12 cellular contexts compared by ENCODE assay signal in the genomic region with DNA sequence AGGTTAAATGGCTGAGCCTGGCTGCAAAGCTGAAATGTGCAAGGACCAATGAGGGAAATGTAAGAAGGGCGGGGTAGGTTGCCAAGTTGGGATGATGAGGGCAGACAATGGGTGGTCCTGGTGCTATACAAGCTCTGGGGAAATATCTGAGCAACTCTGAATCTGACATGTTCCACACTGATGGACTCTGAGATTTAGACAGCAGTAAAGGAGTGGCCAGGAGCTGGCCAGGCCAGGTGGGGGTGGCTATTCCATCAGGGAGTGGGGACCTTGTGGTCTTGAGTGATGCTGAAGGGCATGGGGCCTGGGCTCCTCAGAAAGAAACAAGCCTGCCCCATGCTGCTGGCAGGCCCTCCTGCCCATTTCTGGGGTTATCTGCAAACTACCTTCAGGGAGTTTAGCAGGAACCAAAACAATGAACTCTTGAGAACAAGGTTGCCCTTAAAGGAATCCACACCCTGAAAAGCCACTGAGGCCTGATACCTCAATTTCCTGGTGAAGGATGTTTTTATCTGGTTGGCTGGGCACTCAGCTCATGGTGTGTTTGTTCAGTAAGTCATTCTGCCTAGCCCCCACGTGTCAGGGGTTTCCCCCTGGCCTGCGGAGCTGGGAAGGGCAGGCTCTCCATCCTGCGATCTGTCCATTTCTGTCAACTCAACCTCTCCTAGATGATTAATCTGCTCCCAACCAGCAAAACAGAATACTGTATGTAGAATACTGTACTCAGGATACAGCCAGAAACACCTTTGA.
DNase-seq lines count a peak whose midpoint lies in the region; ATAC-seq, FAIRE-seq and TF ChIP-seq lines count a peak whose summit lies in the region.
"Had no signal": no experiment of that assay in that cellular context is flagged by ENCODE, and none has a peak within 500 bp of the region (broad histone marks: within the 10 kb centered on the region; RNA-seq: fewer than 3 reads in every experiment).

No MANE protein-coding gene starts in this region.

- no peaks in the 10 kb centered on the region for H3K9me3 ChIP-seq in A549
- H3K9me3 ChIP-seq: neutrophil had no signal

- peak overlapping the region; percentile 45 to 72; a peak in 5 of 6 replicates for H3K27ac ChIP-seq in A549
- H3K27ac ChIP-seq: dorsolateral prefrontal cortex, neutrophil, WERI-Rb-1 had no signal

- TF ChIP-seq CTCF in A549 (IDR thresholded peaks at IDR 0.05) (no peak), bronchial epithelial cell (IDR thresholded peaks at IDR 0.05; ENCODE audit: insufficient read depth, low read length, severe bottlenecking) (no peak)

- CTCF ChIA-PET in A549 (lab: Yijun Ruan, JAX), result interaction anchor here (1.0 to 1.3 kb wide), 2 partner anchors 17 to 62 kb away, joined by 3 read pairs; no protein-coding TSS in a partner anchor

- no peaks in the 10 kb centered on the region for H3K27me3 ChIP-seq in bronchial epithelial cell (ENCODE audit: control insufficient read depth, insufficient read depth, low read length)
- H3K27me3 ChIP-seq: dorsolateral prefrontal cortex, neutrophil had no signal

- TF ChIP-seq RAD21 in A549 (conservative IDR thresholded peaks at IDR 0.05 in 1 of 2, IDR thresholded peaks at IDR 0.05 in 1 of 2) (no peak), Ishikawa (IDR thresholded peaks at IDR 0.05; ENCODE audit: low read depth) (no peak)

- ATAC-seq in A549 (peak; percentile 18 to 77; a peak in 3 of 6 replicates), GM18511 (IDR thresholded peaks at IDR 0.05; ENCODE audit: unreplicated experiment) (no peak), GM18517 (IDR thresholded peaks at IDR 0.05; ENCODE audit: unreplicated experiment) (no peak)

- H3K36me3 ChIP-seq in bronchial epithelial cell (ENCODE audit: control insufficient read depth, insufficient read depth, low read length), result no peaks in the 10 kb centered on the region
- H3K36me3 ChIP-seq: neutrophil, WERI-Rb-1 had no signal

- no peak overlapping the region for H3K4me3 ChIP-seq in A549
- no peak overlapping the region for H3K4me3 ChIP-seq in bronchial epithelial cell (ENCODE audit: low read depth, low read length)
- H3K4me3 ChIP-seq: dorsolateral prefrontal cortex had no signal

- TF ChIP-seq POLR2A in A549 (IDR thresholded peaks at IDR 0.05; ENCODE audit: low read length), result no peak

- FAIRE-seq in A549 (lab: Jason Lieb, UNC) (no peak), bronchial epithelial cell (lab: Jason Lieb, UNC) (no peak)

- DNase-seq in A549 (ENCODE audit: low read depth in 1 of 2, low spot score in 1 of 2) (peak; percentile 42 to 43), bronchial epithelial cell (ENCODE audit: low read depth) (peak; percentile 79), mesenteric fat pad (ENCODE audit: low spot score) (peak; percentile 24), NK-92 (lab: John Stamatoyannopoulos, UW; ENCODE audit: unreplicated experiment) (no peak)
- DNase-seq in activated CD4-positive, CD25-positive, alpha-beta regulatory T cell treated with anti-CD3 and anti-CD28 coated beads, Interleukin-2, amount 50 U/mL, for 72 hours, result no peak
- DNase-seq: dorsolateral prefrontal cortex, NCI-H1417, WERI-Rb-1 had no signal

- no peak for TF ChIP-seq EP300 in A549 (IDR thresholded peaks at IDR 0.05)
- no peak for TF ChIP-seq EP300 in Ishikawa (IDR thresholded peaks at IDR 0.05; ENCODE audit: borderline replicate concordance)

- H3K4me1 ChIP-seq in A549, result peaks cover 17% of the 10 kb centered on the region

- POLR2A ChIA-PET in A549 (lab: Yijun Ruan, JAX), result no interaction called here

- WGBS in A549 (ENCODE audit: missing lambda C conversion rate), result 32% methylated on average over 4 of the region's 4 CpGs

- peak overlapping the region; percentile 29 for H3K4me2 ChIP-seq in A549

TF ChIP-seq in A549, 52 proteins besides CTCF, POLR2A, EP300 and RAD21:
- TF ChIP-seq, protein P1, sequence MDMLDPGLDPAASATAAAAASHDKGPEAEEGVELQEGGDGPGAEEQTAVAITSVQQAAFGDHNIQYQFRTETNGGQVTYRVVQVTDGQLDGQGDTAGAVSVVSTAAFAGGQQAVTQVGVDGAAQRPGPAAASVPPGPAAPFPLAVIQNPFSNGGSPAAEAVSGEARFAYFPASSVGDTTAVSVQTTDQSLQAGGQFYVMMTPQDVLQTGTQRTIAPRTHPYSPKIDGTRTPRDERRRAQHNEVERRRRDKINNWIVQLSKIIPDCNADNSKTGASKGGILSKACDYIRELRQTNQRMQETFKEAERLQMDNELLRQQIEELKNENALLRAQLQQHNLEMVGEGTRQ (IDR thresholded peaks at IDR 0.05), result peak; percentile 57
- TF ChIP-seq ZNF302 (CRISPR knock-in tag; IDR thresholded peaks at IDR 0.05), result no peak
- no peak for TF ChIP-seq RARB (CRISPR knock-in tag; IDR thresholded peaks at IDR 0.05)
- TF ChIP-seq, protein P2, sequence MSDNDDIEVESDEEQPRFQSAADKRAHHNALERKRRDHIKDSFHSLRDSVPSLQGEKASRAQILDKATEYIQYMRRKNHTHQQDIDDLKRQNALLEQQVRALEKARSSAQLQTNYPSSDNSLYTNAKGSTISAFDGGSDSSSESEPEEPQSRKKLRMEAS (IDR thresholded peaks at IDR 0.05), result peak; percentile 48; the same call in 1 of the 2 replicates

TF ChIP-seq in Ishikawa, 13 proteins besides CTCF, POLR2A, EP300 and RAD21:
- TF ChIP-seq NFIC (IDR thresholded peaks at IDR 0.05), result no peak
- no peak for TF ChIP-seq TAF1 (IDR thresholded peaks at IDR 0.05; ENCODE audit: low read depth)
- TF ChIP-seq, protein P3, sequence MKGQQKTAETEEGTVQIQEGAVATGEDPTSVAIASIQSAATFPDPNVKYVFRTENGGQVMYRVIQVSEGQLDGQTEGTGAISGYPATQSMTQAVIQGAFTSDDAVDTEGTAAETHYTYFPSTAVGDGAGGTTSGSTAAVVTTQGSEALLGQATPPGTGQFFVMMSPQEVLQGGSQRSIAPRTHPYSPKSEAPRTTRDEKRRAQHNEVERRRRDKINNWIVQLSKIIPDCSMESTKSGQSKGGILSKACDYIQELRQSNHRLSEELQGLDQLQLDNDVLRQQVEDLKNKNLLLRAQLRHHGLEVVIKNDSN (IDR thresholded peaks at IDR 0.05), result no peak
- TF ChIP-seq TEAD4 (IDR thresholded peaks at IDR 0.05), result no peak
- peak; percentile 11; the same call in 1 of the 2 replicates for TF ChIP-seq FOXM1 (IDR thresholded peaks at IDR 0.05; ENCODE audit: borderline replicate concordance, low read depth)
- TF ChIP-seq, protein P4, sequence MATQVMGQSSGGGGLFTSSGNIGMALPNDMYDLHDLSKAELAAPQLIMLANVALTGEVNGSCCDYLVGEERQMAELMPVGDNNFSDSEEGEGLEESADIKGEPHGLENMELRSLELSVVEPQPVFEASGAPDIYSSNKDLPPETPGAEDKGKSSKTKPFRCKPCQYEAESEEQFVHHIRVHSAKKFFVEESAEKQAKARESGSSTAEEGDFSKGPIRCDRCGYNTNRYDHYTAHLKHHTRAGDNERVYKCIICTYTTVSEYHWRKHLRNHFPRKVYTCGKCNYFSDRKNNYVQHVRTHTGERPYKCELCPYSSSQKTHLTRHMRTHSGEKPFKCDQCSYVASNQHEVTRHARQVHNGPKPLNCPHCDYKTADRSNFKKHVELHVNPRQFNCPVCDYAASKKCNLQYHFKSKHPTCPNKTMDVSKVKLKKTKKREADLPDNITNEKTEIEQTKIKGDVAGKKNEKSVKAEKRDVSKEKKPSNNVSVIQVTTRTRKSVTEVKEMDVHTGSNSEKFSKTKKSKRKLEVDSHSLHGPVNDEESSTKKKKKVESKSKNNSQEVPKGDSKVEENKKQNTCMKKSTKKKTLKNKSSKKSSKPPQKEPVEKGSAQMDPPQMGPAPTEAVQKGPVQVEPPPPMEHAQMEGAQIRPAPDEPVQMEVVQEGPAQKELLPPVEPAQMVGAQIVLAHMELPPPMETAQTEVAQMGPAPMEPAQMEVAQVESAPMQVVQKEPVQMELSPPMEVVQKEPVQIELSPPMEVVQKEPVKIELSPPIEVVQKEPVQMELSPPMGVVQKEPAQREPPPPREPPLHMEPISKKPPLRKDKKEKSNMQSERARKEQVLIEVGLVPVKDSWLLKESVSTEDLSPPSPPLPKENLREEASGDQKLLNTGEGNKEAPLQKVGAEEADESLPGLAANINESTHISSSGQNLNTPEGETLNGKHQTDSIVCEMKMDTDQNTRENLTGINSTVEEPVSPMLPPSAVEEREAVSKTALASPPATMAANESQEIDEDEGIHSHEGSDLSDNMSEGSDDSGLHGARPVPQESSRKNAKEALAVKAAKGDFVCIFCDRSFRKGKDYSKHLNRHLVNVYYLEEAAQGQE (IDR thresholded peaks at IDR 0.05; ENCODE audit: low read depth), result no peak
- TF ChIP-seq EGR1 (IDR thresholded peaks at IDR 0.05), result no peak
- TF ChIP-seq TCF12 (IDR thresholded peaks at IDR 0.05; ENCODE audit: low read depth), result no peak

Comparison
In these comparisons a context has a peak if more than half of its experiments do, and no peak if none do; other contexts are left out.
1. ATAC-seq: peak in A549 (2 of 2); none in GM18511 (single experiment) and GM18517 (single experiment).
2. DNase-seq: peak in A549 (2 of 2), bronchial epithelial cell (single experiment) and mesenteric fat pad (single experiment); none in activated CD4-positive, CD25-positive, alpha-beta regulatory T cell treated with anti-CD3 and anti-CD28 coated beads, Interleukin-2, amount 50 U/mL, for 72 hours (single experiment) and NK-92 (single experiment).